11 cellular contexts compared by ENCODE assay signal in genomic region chr13:73967397-73968165, GRCh38.
DNase-seq lines count a peak whose midpoint lies in the region; ATAC-seq and TF ChIP-seq lines count a peak whose summit lies in the region.
"Had no signal": no experiment of that assay in that cellular context is flagged by ENCODE, and none has a peak within 500 bp of the region (broad histone marks: within the 10 kb centered on the region; RNA-seq: fewer than 3 reads in every experiment).

No MANE protein-coding gene starts in this region.

- TF ChIP-seq CTCF in GM13977 (IDR thresholded peaks at IDR 0.05; ENCODE audit: extremely low read depth, insufficient read depth, missing control alignments) (no peak), WTC11 (IDR thresholded peaks at IDR 0.05) (no peak)

- CTCF ChIA-PET in WTC11 (lab: Charles Lee), result no interaction called here
- CTCF ChIA-PET in HEK293T (lab: Yijun Ruan, JAX), result no interaction called here

- in situ Hi-C loops in GM13977 (cut with MboI; ENCODE audit: low pct_unique_long_range_greater_than_20kb, low sequenced_read_pairs, unreplicated experiment), result no loop called here

- peaks cover 2% of the 10 kb centered on the region for H3K9me3 Mint-ChIP-seq in WTC11
- H3K9me3 Mint-ChIP-seq in activated T-cell treated with anti-CD3 and anti-CD28 coated beads, Interleukin-2, amount 50 U/mL, for 4 hours, result no peaks in the 10 kb centered on the region
- H3K9me3 Mint-ChIP-seq: activated CD4-positive, alpha-beta T cell treated with anti-CD3 and anti-CD28 coated beads, Interleukin-2, amount 10 ng/mL, durations not matched to agents 24 days and 14 days had no signal

- peak; percentile 48 for DNase-seq in GM13977 (ENCODE audit: low spot score)
- no peak for DNase-seq in WTC11 (ENCODE audit: low spot score)
- DNase-seq in superior temporal gyrus (ENCODE audit: extremely low spot score), result no peak
- no peak for DNase-seq in HEK293T (ENCODE audit: extremely low spot score)
- DNase-seq in activated T-cell treated with anti-CD3 and anti-CD28 coated beads, Interleukin-2, amount 50 U/mL, for 4 hours, result no peak
- DNase-seq in NCI-H526 treated with DMSO at 0.1 percent for 48 hours (lab: John Stamatoyannopoulos, UW), result no peak
- DNase-seq: activated CD4-positive, alpha-beta T cell treated with anti-CD3 and anti-CD28 coated beads, Interleukin-2, amount 10 ng/mL, durations not matched to agents 24 days and 14 days; gastrocnemius medialis; IMR-90 had no signal

- H3K4me3 Mint-ChIP-seq in WTC11, result no peak overlapping the region
- H3K4me3 Mint-ChIP-seq in activated T-cell treated with anti-CD3 and anti-CD28 coated beads, Interleukin-2, amount 50 U/mL, for 4 hours, result no peak overlapping the region
- H3K4me3 Mint-ChIP-seq: activated CD4-positive, alpha-beta T cell treated with anti-CD3 and anti-CD28 coated beads, Interleukin-2, amount 10 ng/mL, durations not matched to agents 24 days and 14 days had no signal

- peaks cover 23% of the 10 kb centered on the region for H3K4me1 Mint-ChIP-seq in WTC11
- H3K4me1 Mint-ChIP-seq in activated T-cell treated with anti-CD3 and anti-CD28 coated beads, Interleukin-2, amount 50 U/mL, for 4 hours (ENCODE audit: low read depth), result peaks cover 61% of the 10 kb centered on the region
- H3K4me1 Mint-ChIP-seq: activated CD4-positive, alpha-beta T cell treated with anti-CD3 and anti-CD28 coated beads, Interleukin-2, amount 10 ng/mL, durations not matched to agents 24 days and 14 days had no signal

- POLR2A ChIA-PET in WTC11 (lab: Charles Lee) (no interaction called here), HEK293T (lab: Yijun Ruan, JAX) (no interaction called here)

- H3K36me3 Mint-ChIP-seq in WTC11, result no peaks in the 10 kb centered on the region
- peaks cover 18% of the 10 kb centered on the region for H3K36me3 Mint-ChIP-seq in activated T-cell treated with anti-CD3 and anti-CD28 coated beads, Interleukin-2, amount 50 U/mL, for 4 hours (ENCODE audit: insufficient read depth)

- no peaks in the 10 kb centered on the region for H3K27me3 Mint-ChIP-seq in WTC11 (ENCODE audit: low read depth)
- H3K27me3 Mint-ChIP-seq in activated T-cell treated with anti-CD3 and anti-CD28 coated beads, Interleukin-2, amount 50 U/mL, for 4 hours (ENCODE audit: low read depth), result no peaks in the 10 kb centered on the region
- H3K27me3 Mint-ChIP-seq: activated CD4-positive, alpha-beta T cell treated with anti-CD3 and anti-CD28 coated beads, Interleukin-2, amount 10 ng/mL, durations not matched to agents 24 days and 14 days had no signal

- peak overlapping the region; percentile 5; the same call in 1 of the 2 replicates for H3K27ac Mint-ChIP-seq in WTC11
- H3K27ac Mint-ChIP-seq: activated CD4-positive, alpha-beta T cell treated with anti-CD3 and anti-CD28 coated beads, Interleukin-2, amount 10 ng/mL, durations not matched to agents 24 days and 14 days had no signal

- peak; percentile 99 for ATAC-seq in GM19463 (IDR thresholded peaks at IDR 0.05; ENCODE audit: unreplicated experiment)
- peak; percentile 99 for ATAC-seq in HG03039 (IDR thresholded peaks at IDR 0.05; ENCODE audit: unreplicated experiment)
- ATAC-seq in WTC11, result no peak
- ATAC-seq in activated T-cell treated with anti-CD3 and anti-CD28 coated beads, Interleukin-2, amount 50 U/mL, for 4 hours, result no peak

TF ChIP-seq in WTC11, 78 proteins besides CTCF, POLR2A, EP300 and RAD21:
- TF ChIP-seq ZNF416 (CRISPR knock-in tag; IDR thresholded peaks at IDR 0.05) (no peak), TP53 (CRISPR knock-in tag; IDR thresholded peaks at IDR 0.05) (no peak), NR2C2 (CRISPR knock-in tag; IDR thresholded peaks at IDR 0.05) (no peak), CREB1 (CRISPR knock-in tag; IDR thresholded peaks at IDR 0.05) (no peak), GABPB1 (CRISPR knock-in tag; IDR thresholded peaks at IDR 0.05) (no peak), NFATC4 (CRISPR knock-in tag; IDR thresholded peaks at IDR 0.05) (no peak), ZBTB43 (CRISPR knock-in tag; IDR thresholded peaks at IDR 0.05) (no peak), ZNF317 (CRISPR knock-in tag; IDR thresholded peaks at IDR 0.05; ENCODE audit: borderline replicate concordance, low read depth) (no peak)

TF ChIP-seq in HEK293T, 16 proteins besides CTCF, POLR2A, EP300 and RAD21:
- TF ChIP-seq BHLHE40 (IDR thresholded peaks at IDR 0.05; ENCODE audit: borderline replicate concordance) (no peak), FOXA1 (IDR thresholded peaks at IDR 0.05) (no peak), ARNT (IDR thresholded peaks at IDR 0.05) (no peak), PKNOX1 (IDR thresholded peaks at IDR 0.05) (no peak), HDGF (IDR thresholded peaks at IDR 0.05; ENCODE audit: borderline replicate concordance) (no peak), SUZ12 (IDR thresholded peaks at IDR 0.05) (no peak), FOXM1 (IDR thresholded peaks at IDR 0.05; ENCODE audit: borderline replicate concordance) (no peak), ELF4 (IDR thresholded peaks at IDR 0.05) (no peak), TARDBP (IDR thresholded peaks at IDR 0.05) (no peak), LEF1 (IDR thresholded peaks at IDR 0.05; ENCODE audit: borderline replicate concordance) (no peak), FOXK2 (IDR thresholded peaks at IDR 0.05) (no peak), NFRKB (IDR thresholded peaks at IDR 0.05) (no peak), SP1 (IDR thresholded peaks at IDR 0.05) (no peak), L3MBTL2 (conservative IDR thresholded peaks at IDR 0.05) (no peak)

Comparison
In these comparisons a context has a peak if more than half of its experiments do, and no peak if none do; other contexts are left out.
1. ATAC-seq: peak in GM19463 (single experiment) and HG03039 (single experiment); none in WTC11 (single experiment) and activated T-cell treated with anti-CD3 and anti-CD28 coated beads, Interleukin-2, amount 50 U/mL, for 4 hours (0 of 2).